15 cellular contexts compared by ENCODE assay signal in the genomic region with DNA sequence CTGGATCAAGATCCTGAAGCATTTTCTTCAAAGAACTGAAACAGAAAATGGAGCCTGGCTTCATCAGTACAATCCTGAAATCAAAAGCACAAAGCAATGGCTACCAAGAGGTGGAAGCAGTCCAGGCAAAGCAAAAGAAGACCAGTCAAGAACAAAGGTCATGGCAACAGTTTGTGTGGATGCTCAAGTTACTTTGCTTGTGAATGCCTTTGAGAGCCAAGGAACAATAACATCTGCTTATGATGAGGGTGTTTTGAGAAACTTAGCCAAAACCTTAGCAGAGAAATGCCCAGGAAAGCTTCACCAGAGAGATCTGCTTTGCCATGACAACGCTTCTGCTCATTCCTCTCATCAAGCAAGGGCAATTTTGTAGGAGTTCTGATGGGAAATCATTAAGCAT.
"Had no signal": no experiment of that assay in that cellular context is flagged by ENCODE, and none has a peak within 500 bp of the region (broad histone marks: within the 10 kb centered on the region; RNA-seq: fewer than 3 reads in every experiment).

No MANE protein-coding gene starts in this region.

- H3K4me1 Mint-ChIP-seq: endodermal cell, naive B cell had no signal

- H3K27me3 Mint-ChIP-seq: naive B cell had no signal

- H3K27ac Mint-ChIP-seq: endodermal cell, naive B cell had no signal

- H3K36me3 Mint-ChIP-seq: naive B cell had no signal

- H3K4me3 Mint-ChIP-seq: endodermal cell, naive B cell had no signal

- DNase-seq: effector CD4-positive, alpha-beta T cell; endodermal cell; erythroblast; foreskin keratinocyte; kidney; left cardiac atrium; left ventricle myocardium inferior; lower lobe of right lung; mesenchymal stem cell; naive B cell; posterior cingulate gyrus; sigmoid colon; stimulated activated CD4-positive, alpha-beta T cell treated with anti-CD3 and anti-CD28 coated beads, Interleukin-12 subunit alpha, Interleukin-12 subunit beta, amount 100 ng/mL, for 4 hours; stimulated activated naive CD4-positive, alpha-beta T cell treated with Interleukin-2 at 50 U/mL for 16 hours; trophoblast cell had no signal

- ATAC-seq: foreskin keratinocyte, left cardiac atrium, lower lobe of right lung had no signal
